Comparison of ENCODE assay signal across 8 cellular contexts in genomic region chr22:41746563-41747400, GRCh38. TPM values are rescaled to one million over a fixed set of nuclear protein-coding genes. Genes with fewer than 3 reads are reported as not detected.
DNase-seq lines count a peak whose midpoint lies in the region; ATAC-seq lines count a peak whose summit lies in the region.

No MANE protein-coding gene starts in this region.

- ATAC-seq in GM18873 (IDR thresholded peaks at IDR 0.05; ENCODE audit: low FRiP score, unreplicated experiment) (peak; percentile 75), HG03460 (IDR thresholded peaks at IDR 0.05; ENCODE audit: unreplicated experiment) (peak; percentile 87)

- DNase-seq in AML-193 (lab: John Stamatoyannopoulos, UW): peak; percentile 74
- peak; percentile 58 for DNase-seq in NCI-H82 treated with DMSO at 0.1 percent for 48 hours (lab: John Stamatoyannopoulos, UW; ENCODE audit: unreplicated experiment)
- DNase-seq in activated CD8-positive, alpha-beta memory T cell treated with anti-CD3 and anti-CD28 coated beads for 48 hours (ENCODE audit: low read depth in 2 of 3, low spot score in 2 of 3): peak in 2 of 3 experiments; percentile 10 to 17
- peak; percentile 39 for DNase-seq in epithelial cell of prostate (ENCODE audit: low read depth, low spot score)
- peak; percentile 82 for DNase-seq in mucosa of gallbladder (ENCODE audit: low spot score)
- peak; percentile 64 for DNase-seq in stimulated activated CD8-positive, alpha-beta memory T cell treated with anti-CD3 and anti-CD28 coated beads, Interleukin-4, amount 100 ng/mL, for 48 hours

- no peak overlapping the region for H3K27ac ChIP-seq in epithelial cell of prostate

RNA-seq across cellular contexts. Expression of gene MEI1, which starts 47.5 kb away (rescaled TPM):
- 1.4 TPM for total RNA-seq in mucosa of gallbladder

RNA-seq across cellular contexts. Expression of gene CCDC134, which starts 53.7 kb away (rescaled TPM):
- 10.2 TPM for total RNA-seq in mucosa of gallbladder

RNA-seq across cellular contexts. Expression of gene SNU13, which starts 58.1 kb away (rescaled TPM):
- total RNA-seq in mucosa of gallbladder: 109 TPM

Comparison
In these comparisons a context has a peak if more than half of its experiments do, and no peak if none do; other contexts are left out.
1. DNase-seq: peak in every context shown above with its lines; median percentile 82 in mucosa of gallbladder; 74 in AML-193; 64 in stimulated activated CD8-positive, alpha-beta memory T cell treated with anti-CD3 and anti-CD28 coated beads, Interleukin-4, amount 100 ng/mL, for 48 hours; 58 in NCI-H82 treated with DMSO at 0.1 percent for 48 hours; 39 in epithelial cell of prostate; 14 in activated CD8-positive, alpha-beta memory T cell treated with anti-CD3 and anti-CD28 coated beads for 48 hours.